In the genomic region with DNA sequence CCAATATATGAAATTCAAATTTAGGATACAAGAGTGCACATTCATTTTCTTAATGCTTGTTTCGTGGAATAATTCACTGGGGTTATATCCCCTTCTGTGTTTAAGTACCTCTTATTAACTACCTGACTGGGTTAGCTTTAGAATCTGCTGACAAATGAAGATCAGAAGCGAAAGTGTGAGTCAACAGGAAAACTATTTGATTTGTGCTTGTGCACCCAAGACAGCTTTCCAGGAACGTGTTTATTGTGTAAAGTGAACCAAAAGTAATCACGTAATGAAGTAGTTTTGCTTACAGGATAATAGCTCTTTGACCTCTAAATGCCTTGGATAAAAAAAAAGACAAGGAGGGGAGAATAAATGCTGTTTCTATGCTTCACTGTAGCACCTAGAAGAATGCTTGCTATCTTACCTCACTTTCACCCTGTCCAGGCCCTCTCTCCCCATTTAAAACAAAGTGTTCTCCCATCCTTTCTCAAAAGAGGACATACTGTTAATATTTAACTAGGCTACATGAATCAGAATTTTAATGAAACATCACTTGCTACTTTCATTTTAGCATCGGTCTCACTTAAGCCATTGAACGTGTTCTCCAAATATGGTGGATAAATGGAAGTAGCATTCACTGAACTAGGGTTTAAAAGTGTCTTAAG, we compare ENCODE assay signal across 10 cellular contexts.
DNase-seq lines count a peak whose midpoint lies in the region; ATAC-seq, FAIRE-seq and TF ChIP-seq lines count a peak whose summit lies in the region.
"Had no signal": no experiment of that assay in that cellular context is flagged by ENCODE, and none has a peak within 500 bp of the region (broad histone marks: within the 10 kb centered on the region; RNA-seq: fewer than 3 reads in every experiment).

No MANE protein-coding gene starts in this region.

- DNase-seq in SIG-M5 treated with dmso at 0.1 percent for 504 hours (lab: John Stamatoyannopoulos, UW; ENCODE audit: unreplicated experiment): peak; percentile 8
- no peak for DNase-seq in SIG-M5 (lab: John Stamatoyannopoulos, UW)
- peak; percentile 77 for DNase-seq in bronchial epithelial cell (ENCODE audit: low read depth)
- no peak for DNase-seq in upper lobe of right lung
- no peak for DNase-seq in smooth muscle cell (lab: John Stamatoyannopoulos, UW; ENCODE audit: unreplicated experiment)
- DNase-seq in immature natural killer cell: no peak
- no peak for DNase-seq in HEK293T (ENCODE audit: extremely low spot score)

- H3K4me3 ChIP-seq in bronchial epithelial cell (ENCODE audit: low read depth, low read length) (no peak overlapping the region), upper lobe of right lung (no peak overlapping the region), smooth muscle cell (no peak overlapping the region)
- H3K4me3 ChIP-seq: tibial nerve had no signal

- ATAC-seq in HG03066 (IDR thresholded peaks at IDR 0.05; ENCODE audit: low read depth, unreplicated experiment) (peak; percentile 66), upper lobe of right lung (peak; percentile 57)

- no peaks in the 10 kb centered on the region for H3F3A ChIP-seq in smooth muscle cell (ENCODE audit: low read depth)

- 54% methylated on average over 6 of the region's 6 CpGs for WGBS in smooth muscle cell (ENCODE audit: low lambda C conversion rate)

- no peaks in the 10 kb centered on the region for H3K9me3 Mint-ChIP-seq in immature natural killer cell

- CTCF ChIA-PET in HEK293T (lab: Yijun Ruan, JAX): no interaction called here

- H3K9ac ChIP-seq in smooth muscle cell (ENCODE audit: low read depth): no peak overlapping the region

- H3K4me1 Mint-ChIP-seq in immature natural killer cell: no peaks in the 10 kb centered on the region

- H3K36me3 ChIP-seq in bronchial epithelial cell (ENCODE audit: control insufficient read depth, insufficient read depth, low read length) (no peaks in the 10 kb centered on the region), upper lobe of right lung (no peaks in the 10 kb centered on the region), smooth muscle cell (ENCODE audit: low read depth) (no peaks in the 10 kb centered on the region)
- H3K36me3 ChIP-seq: tibial nerve had no signal

- H3K4me3 Mint-ChIP-seq in immature natural killer cell: no peak overlapping the region
- H3K4me3 Mint-ChIP-seq: activated naive CD8-positive, alpha-beta T cell had no signal

- no peak for FAIRE-seq in bronchial epithelial cell (lab: Jason Lieb, UNC)

- no peak overlapping the region for H3K27ac Mint-ChIP-seq in immature natural killer cell
- H3K27ac Mint-ChIP-seq: activated naive CD8-positive, alpha-beta T cell had no signal

- no peak overlapping the region for H3K27ac ChIP-seq in upper lobe of right lung
- H3K27ac ChIP-seq in smooth muscle cell (ENCODE audit: low read depth): no peak overlapping the region
- H3K27ac ChIP-seq: tibial nerve had no signal

- H3K4me2 ChIP-seq in smooth muscle cell: no peak overlapping the region

- peaks cover 0 to 4% (median 0%) of the 10 kb centered on the region in 3 donors for H3K27me3 Mint-ChIP-seq in immature natural killer cell (ENCODE audit: low read depth in 3 of 3)
- H3K27me3 Mint-ChIP-seq: activated naive CD8-positive, alpha-beta T cell had no signal

- H3K4me1 ChIP-seq in upper lobe of right lung (peaks cover 3% of the 10 kb centered on the region), smooth muscle cell (ENCODE audit: low read depth) (no peaks in the 10 kb centered on the region)

- H3K79me2 ChIP-seq in smooth muscle cell (ENCODE audit: low read depth): no peaks in the 10 kb centered on the region

- H3K36me3 Mint-ChIP-seq in immature natural killer cell: no peaks in the 10 kb centered on the region
- H3K36me3 Mint-ChIP-seq: activated naive CD8-positive, alpha-beta T cell had no signal

- H2AFZ ChIP-seq in smooth muscle cell (ENCODE audit: low read depth): no peak overlapping the region

- no peak for TF ChIP-seq CTCF in bronchial epithelial cell (IDR thresholded peaks at IDR 0.05; ENCODE audit: insufficient read depth, low read length, severe bottlenecking)
- TF ChIP-seq CTCF in upper lobe of right lung (IDR thresholded peaks at IDR 0.05): no peak
- no peak for TF ChIP-seq CTCF in smooth muscle cell (IDR thresholded peaks at IDR 0.05; ENCODE audit: borderline replicate concordance, insufficient read depth, poor library complexity, severe bottlenecking)

- intact Hi-C loops in upper lobe of right lung (cut with DNase I): no loop called here

- no peaks in the 10 kb centered on the region for H4K20me1 ChIP-seq in smooth muscle cell (ENCODE audit: low read depth)

- H3K9me3 ChIP-seq in upper lobe of right lung: no peaks in the 10 kb centered on the region
- H3K9me3 ChIP-seq in smooth muscle cell (replicated peaks; ENCODE audit: low read depth): no peaks in the 10 kb centered on the region
- H3K9me3 ChIP-seq: tibial nerve had no signal

- POLR2A ChIA-PET in HEK293T (lab: Yijun Ruan, JAX): no interaction called here

- H3K27me3 ChIP-seq in bronchial epithelial cell (ENCODE audit: control insufficient read depth, insufficient read depth, low read length): no peaks in the 10 kb centered on the region
- H3K27me3 ChIP-seq in upper lobe of right lung: no peaks in the 10 kb centered on the region
- H3K27me3 ChIP-seq in smooth muscle cell (ENCODE audit: low read depth): no peaks in the 10 kb centered on the region
- H3K27me3 ChIP-seq: tibial nerve had no signal

TF ChIP-seq in HEK293T, 16 proteins besides CTCF, POLR2A, EP300 and RAD21:
- TF ChIP-seq FOXK2 (IDR thresholded peaks at IDR 0.05) (no peak), TARDBP (IDR thresholded peaks at IDR 0.05) (no peak), PKNOX1 (IDR thresholded peaks at IDR 0.05) (no peak), SUZ12 (IDR thresholded peaks at IDR 0.05) (no peak), HDGF (IDR thresholded peaks at IDR 0.05; ENCODE audit: borderline replicate concordance) (no peak), ZNF384 (IDR thresholded peaks at IDR 0.05) (no peak), ELF4 (IDR thresholded peaks at IDR 0.05) (no peak), FOXM1 (IDR thresholded peaks at IDR 0.05; ENCODE audit: borderline replicate concordance) (no peak), LEF1 (IDR thresholded peaks at IDR 0.05; ENCODE audit: borderline replicate concordance) (no peak), CTBP1 (IDR thresholded peaks at IDR 0.05; ENCODE audit: borderline replicate concordance) (no peak), ARNT (IDR thresholded peaks at IDR 0.05) (no peak), SP1 (IDR thresholded peaks at IDR 0.05) (no peak), FOXA1 (IDR thresholded peaks at IDR 0.05) (no peak), NFRKB (IDR thresholded peaks at IDR 0.05) (no peak), BHLHE40 (IDR thresholded peaks at IDR 0.05; ENCODE audit: borderline replicate concordance) (no peak), L3MBTL2 (conservative IDR thresholded peaks at IDR 0.05) (no peak)

Comparison
In these comparisons a context has a peak if more than half of its experiments do, and no peak if none do; other contexts are left out.
1. DNase-seq: peak in SIG-M5 treated with dmso at 0.1 percent for 504 hours (single experiment) and bronchial epithelial cell (single experiment); none in SIG-M5 (single experiment), upper lobe of right lung (single experiment), smooth muscle cell (single experiment), immature natural killer cell (0 of 3) and HEK293T (single experiment).